ENCODE assay signal across 26 cellular contexts in the genomic region with DNA sequence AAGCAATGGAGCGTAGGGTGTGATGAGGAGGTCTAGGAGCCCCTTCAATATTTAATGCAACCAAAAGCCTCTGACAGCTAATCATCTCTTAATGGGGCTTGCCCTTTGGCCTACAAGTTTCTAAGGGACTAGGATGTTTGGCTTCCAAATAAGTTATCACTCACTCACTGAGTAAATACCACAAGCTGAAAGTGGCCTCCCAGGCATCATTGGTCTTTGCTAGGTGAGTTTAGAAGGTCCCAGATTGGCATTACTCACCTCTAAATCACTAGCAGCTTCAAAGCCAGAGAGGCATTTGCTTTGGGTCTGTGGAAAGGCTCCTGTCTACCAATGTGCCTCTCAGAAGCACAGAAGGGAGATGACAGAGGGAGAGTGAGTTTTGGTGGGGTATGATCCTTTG.
"Had no signal": no experiment of that assay in that cellular context is flagged by ENCODE, and none has a peak within 500 bp of the region (broad histone marks: within the 10 kb centered on the region; RNA-seq: fewer than 3 reads in every experiment).

No MANE protein-coding gene starts in this region.

- H3K4me3 ChIP-seq: adrenal gland, left ventricle myocardium inferior, lung, smooth muscle cell, upper lobe of left lung, vagina had no signal

- H3K9me3 ChIP-seq: adrenal gland, left ventricle myocardium inferior, neutrophil, upper lobe of left lung, vagina had no signal

- DNase-seq: activated CD4-positive, alpha-beta T cell treated with anti-CD3 and anti-CD28 coated beads for 4 hours; activated CD4-positive, alpha-beta T cell treated with anti-CD3 and anti-CD28 coated beads, Interleukin-2, amount 50 U/mL, for 4 hours; activated effector memory CD4-positive, alpha-beta T cell treated with Interleukin-2 at 50 U/mL for 16 hours; activated naive CD4-positive, alpha-beta T cell treated with anti-CD3 and anti-CD28 coated beads for 36 hours; activated naive CD8-positive, alpha-beta T cell treated with anti-CD3 and anti-CD28 coated beads for 36 hours; activated T-cell treated with anti-CD3 and anti-CD28 coated beads for 4 hours; adrenal gland; aorta; caudate nucleus; endodermal cell; left ventricle myocardium inferior; naive B cell; nephron progenitor cell; stimulated activated CD4-positive, alpha-beta T cell treated with anti-CD3 and anti-CD28 coated beads, Interleukin-1b, Interleukin-23, amount 100 ng/mL, for 48 hours; stimulated activated CD4-positive, alpha-beta T cell treated with anti-CD3 and anti-CD28 coated beads, Interleukin-4, amount 100 ng/mL, for 4 hours; stimulated activated CD8-positive, alpha-beta memory T cell treated with anti-CD3 and anti-CD28 coated beads, Interleukin-4, amount 100 ng/mL, for 48 hours; stimulated activated naive CD8-positive, alpha-beta T cell treated with anti-CD3 and anti-CD28 coated beads, Interleukin-15, amount 100 ng/mL, for 72 hours; substantia nigra; T-helper 9 cell; upper lobe of left lung had no signal

- H3K4me1 ChIP-seq: adrenal gland, left ventricle myocardium inferior, upper lobe of left lung, vagina had no signal

- H3K27me3 ChIP-seq: adrenal gland, neutrophil, upper lobe of left lung, vagina had no signal

- H3K27ac ChIP-seq: adrenal gland, left ventricle myocardium inferior, neutrophil, upper lobe of left lung, vagina, VCaP had no signal

- H3K36me3 ChIP-seq: adrenal gland, left ventricle myocardium inferior, neutrophil, upper lobe of left lung, vagina had no signal

- ATAC-seq: stimulated activated memory B cell treated with anti-CD40 and anti-IgM and Interleukin-4, amounts not matched to agents 10 μg/mL and 1 μg/mL and 100 μg/mL, for 72 hours; stimulated activated naive CD8-positive, alpha-beta T cell treated with anti-CD3 and anti-CD28 coated beads, Interleukin-15, amount 100 ng/mL, for 72 hours had no signal
